17 cellular contexts compared by ENCODE assay signal in the genomic region with DNA sequence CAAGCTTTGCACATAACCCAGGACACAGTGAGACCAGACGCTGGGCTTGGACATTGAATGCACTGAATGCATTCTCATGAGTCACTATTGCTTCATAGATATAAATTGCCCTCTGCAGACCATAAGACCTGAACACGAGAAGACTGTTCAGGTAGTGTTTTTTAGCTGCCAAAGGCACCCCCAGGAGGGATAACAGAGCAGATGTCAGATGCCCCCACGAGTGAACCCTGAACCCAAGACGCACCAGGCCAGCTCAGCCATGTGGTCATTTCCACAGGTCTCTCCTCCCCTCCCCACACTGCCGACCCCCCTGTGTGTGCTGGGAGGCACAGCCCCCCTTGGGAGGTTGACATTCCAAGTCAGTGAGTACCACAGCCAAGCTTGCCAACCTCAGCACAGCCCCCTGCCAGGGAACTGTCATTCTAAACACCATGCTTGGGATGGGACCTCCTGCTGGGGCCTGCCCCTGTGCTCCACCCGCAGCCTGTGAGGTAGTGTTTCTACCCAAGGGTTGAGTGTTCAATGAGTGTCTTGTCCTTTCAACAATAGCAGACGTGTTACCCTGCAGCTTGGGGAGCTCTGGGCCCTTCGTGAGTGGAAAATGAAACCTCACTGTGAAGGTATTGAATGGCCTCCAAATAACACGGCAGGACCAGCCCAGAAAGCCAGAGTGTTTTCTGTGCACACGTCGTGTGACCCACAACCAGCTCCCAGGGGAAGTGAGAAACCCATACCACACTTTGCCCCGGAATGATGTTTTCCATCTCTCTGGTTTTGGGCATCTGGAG.
DNase-seq lines count a peak whose midpoint lies in the region; ATAC-seq, FAIRE-seq and TF ChIP-seq lines count a peak whose summit lies in the region.
"Had no signal": no experiment of that assay in that cellular context is flagged by ENCODE, and none has a peak within 500 bp of the region (broad histone marks: within the 10 kb centered on the region; RNA-seq: fewer than 3 reads in every experiment).

No MANE protein-coding gene starts in this region.

- TF ChIP-seq RAD21 in Ishikawa (IDR thresholded peaks at IDR 0.05; ENCODE audit: low read depth) = no peak
- no peak for TF ChIP-seq RAD21 in K562 (CRISPR knock-in tag; conservative IDR thresholded peaks at IDR 0.05 in 1 of 2, IDR thresholded peaks at IDR 0.05 in 1 of 2)

- no peak overlapping the region for H2BK15ac ChIP-seq in mesendoderm (replicated peaks; ENCODE audit: low read depth)

- TF ChIP-seq EP300 in Ishikawa (IDR thresholded peaks at IDR 0.05; ENCODE audit: borderline replicate concordance) (peak; percentile 44; the same call in 1 of the 2 replicates), K562 (IDR thresholded peaks at IDR 0.05; ENCODE audit: low read length) (no peak)

- no peak for TF ChIP-seq POLR2A in K562 (conservative IDR thresholded peaks at IDR 0.05)

- H2AK5ac ChIP-seq in mesendoderm (ENCODE audit: low read length) = no peak overlapping the region

- CTCF ChIA-PET in K562 (lab: Yijun Ruan, JAX; ENCODE audit: low intra/inter-chr PET ratio) = no interaction called here

- 3% methylated on average over 12 of the region's 12 CpGs for WGBS in K562 (ENCODE audit: insufficient coverage, low coverage, missing lambda C conversion rate)
- no CpG with 5 or more reads among the region's 12 CpGs for WGBS in mesendoderm (ENCODE audit: extremely low coverage, insufficient coverage, low lambda C conversion rate)

- no peak for FAIRE-seq in K562 (lab: Jason Lieb, UNC)

- DNase-seq in AG20443 (ENCODE audit: low spot score) (peak; percentile 54), K562 (ENCODE audit: extremely low read depth in 1 of 4, low spot score in 3 of 4) (peak in 1 of 4 experiments; percentile 6), left lung (no peak), BE2C (no peak), NCI-H2107 (lab: John Stamatoyannopoulos, UW) (no peak), mesendoderm (no peak)
- DNase-seq: CD4-positive, CD25-positive, alpha-beta regulatory T cell; effector memory CD8-positive, alpha-beta T cell; left ventricle myocardium superior; NCI-H1105 treated with DMSO at 0.1 percent for 48 hours; NCI-H526 treated with DMSO at 0.1 percent for 48 hours; SHP77 had no signal

- H3K18ac ChIP-seq in mesendoderm (ENCODE audit: low read length) = no peak overlapping the region

- H4K5ac ChIP-seq in mesendoderm (ENCODE audit: low read length) = no peak overlapping the region

- H3K4me1 ChIP-seq in K562 (replicated peaks in 1 of 2; ENCODE audit: control insufficient read depth in 2 of 2, insufficient read depth in 2 of 2, low read length in 2 of 2) (peaks cover 4 to 10% of the 10 kb centered on the region in 2 experiments; a peak in 3 of 5 replicates), left lung (no peaks in the 10 kb centered on the region), BE2C (no peaks in the 10 kb centered on the region), mesendoderm (ENCODE audit: control insufficient read depth, low read depth, low read length) (no peaks in the 10 kb centered on the region)
- H3K4me1 ChIP-seq: adrenal gland had no signal

- H4K20me1 ChIP-seq in K562 (replicated peaks; ENCODE audit: control insufficient read depth, insufficient read depth, low read length) = no peaks in the 10 kb centered on the region

- intact Hi-C loops in K562 (cut with micrococcal nuclease) (no loop called here), left lung (cut with DNase I) (no loop called here)

- no peak overlapping the region for H2BK5ac ChIP-seq in mesendoderm (ENCODE audit: low read length)

- H3K79me2 ChIP-seq in K562 (ENCODE audit: control insufficient read depth, insufficient read depth, low read length) = no peaks in the 10 kb centered on the region
- no peaks in the 10 kb centered on the region for H3K79me2 ChIP-seq in mesendoderm (ENCODE audit: control insufficient read depth, insufficient read depth, low read length)

- H3K4me3 ChIP-seq in K562 = no peak overlapping the region
- H3K4me3 ChIP-seq in left lung = no peak overlapping the region
- no peak overlapping the region for H3K4me3 ChIP-seq in BE2C (ENCODE audit: low read depth, low read length)
- H3K4me3 ChIP-seq in mesendoderm (ENCODE audit: low read length) = no peak overlapping the region
- H3K4me3 ChIP-seq: adrenal gland, heart left ventricle had no signal

- H3K9ac ChIP-seq in K562 (ENCODE audit: insufficient read depth in 1 of 2, low read depth in 2 of 2, low read length in 2 of 2) = no peak overlapping the region
- no peak overlapping the region for H3K9ac ChIP-seq in mesendoderm (ENCODE audit: low read length)

- POLR2A ChIA-PET in K562 (lab: Yijun Ruan, JAX) = interaction anchor here (1.1 to 1.3 kb wide), 3 partner anchors 8 to 14 kb away, joined by 3 read pairs; no protein-coding TSS in a partner anchor

- H4K8ac ChIP-seq in mesendoderm (ENCODE audit: low read depth, low read length) = no peak overlapping the region

- H3K27me3 ChIP-seq in K562 (ENCODE audit: control insufficient read depth in 2 of 2, insufficient read depth in 2 of 2, low read length in 2 of 2) (peaks cover 29 to 48% of the 10 kb centered on the region in 2 experiments), left lung (no peaks in the 10 kb centered on the region), BE2C (no peaks in the 10 kb centered on the region), mesendoderm (ENCODE audit: insufficient read depth, low read length, poor library complexity) (no peaks in the 10 kb centered on the region)
- H3K27me3 ChIP-seq: adrenal gland, heart left ventricle had no signal

- H3K4ac ChIP-seq in mesendoderm (ENCODE audit: low read depth, low read length) = no peak overlapping the region

- H2AFZ ChIP-seq in K562 (ENCODE audit: low read depth, low read length) = no peak overlapping the region

- BruUV-seq in K562 (replicated peaks; lab: Mats Ljungman, UMichigan) = no TSS peak

- H3K4me2 ChIP-seq in K562 (ENCODE audit: insufficient read depth, low read length) = no peak overlapping the region; the same call in 1 of the 2 replicates
- H3K4me2 ChIP-seq in mesendoderm (ENCODE audit: low read length) = no peak overlapping the region

- ATAC-seq in K562 (0 out of 3 replicates have a peak, but pooled peaks have one; percentile 22), left lung (peak; percentile 24), GM21528 (IDR thresholded peaks at IDR 0.05; ENCODE audit: low FRiP score, unreplicated experiment) (no peak)
- ATAC-seq: effector memory CD8-positive, alpha-beta T cell; heart left ventricle; left ventricle myocardium superior had no signal

- TF ChIP-seq CTCF in K562 (IDR thresholded peaks at IDR 0.05 in 2 of 3, conservative IDR thresholded peaks at IDR 0.05 in 1 of 3; ENCODE audit: insufficient read depth in 2 of 3, low read depth in 1 of 3, low read length in 3 of 3) (no peak), left lung (IDR thresholded peaks at IDR 0.05) (no peak), BE2C (IDR thresholded peaks at IDR 0.05; ENCODE audit: low read depth, low read length) (no peak)

- in situ Hi-C loops in K562 (cut with MboI) = no loop called here

- H3K9me1 ChIP-seq in K562 (ENCODE audit: control insufficient read depth, insufficient read depth, low read length) = no peaks in the 10 kb centered on the region

- H3K23ac ChIP-seq in mesendoderm (ENCODE audit: low read length) = no peak overlapping the region

- no peaks in the 10 kb centered on the region for H3K36me3 ChIP-seq in K562 (ENCODE audit: control insufficient read depth, insufficient read depth, low read length)
- no peaks in the 10 kb centered on the region for H3K36me3 ChIP-seq in left lung
- no peaks in the 10 kb centered on the region for H3K36me3 ChIP-seq in BE2C
- no peaks in the 10 kb centered on the region for H3K36me3 ChIP-seq in mesendoderm (ENCODE audit: control insufficient read depth, insufficient read depth, low read length)
- H3K36me3 ChIP-seq: adrenal gland, heart left ventricle had no signal

- H3K27ac ChIP-seq in K562 (ENCODE audit: extremely low read depth, low read depth, low read length) (no peak overlapping the region), left lung (no peak overlapping the region), mesendoderm (ENCODE audit: low read depth, low read length) (no peak overlapping the region)
- H3K27ac ChIP-seq: heart left ventricle, VCaP had no signal

- H3K79me1 ChIP-seq in mesendoderm (ENCODE audit: low read length) = no peaks in the 10 kb centered on the region

- H2BK120ac ChIP-seq in mesendoderm (ENCODE audit: low read depth, low read length) = no peak overlapping the region

- no peak overlapping the region for H3K56ac ChIP-seq in mesendoderm (ENCODE audit: low read length)

- no peaks in the 10 kb centered on the region for H3K9me3 ChIP-seq in K562 (replicated peaks; ENCODE audit: control insufficient read depth, insufficient read depth, low read depth, low read length)
- no peaks in the 10 kb centered on the region for H3K9me3 ChIP-seq in left lung
- no peaks in the 10 kb centered on the region for H3K9me3 ChIP-seq in BE2C
- H3K9me3 ChIP-seq: adrenal gland, heart left ventricle had no signal

TF ChIP-seq in Ishikawa, 13 proteins besides CTCF, POLR2A, EP300 and RAD21:
- peak; percentile 52 for TF ChIP-seq TCF12 (IDR thresholded peaks at IDR 0.05; ENCODE audit: low read depth)
- TF ChIP-seq EGR1 (IDR thresholded peaks at IDR 0.05) = no peak
- peak; percentile 54 for TF ChIP-seq NFIC (IDR thresholded peaks at IDR 0.05)
- TF ChIP-seq CEBPB (IDR thresholded peaks at IDR 0.05) = 0 out of 2 replicates have a peak, but pooled peaks have one; percentile 36
- TF ChIP-seq TEAD4 (IDR thresholded peaks at IDR 0.05) = peak; percentile 50
- TF ChIP-seq, protein P1, sequence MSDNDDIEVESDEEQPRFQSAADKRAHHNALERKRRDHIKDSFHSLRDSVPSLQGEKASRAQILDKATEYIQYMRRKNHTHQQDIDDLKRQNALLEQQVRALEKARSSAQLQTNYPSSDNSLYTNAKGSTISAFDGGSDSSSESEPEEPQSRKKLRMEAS (IDR thresholded peaks at IDR 0.05) = no peak

TF ChIP-seq in K562, 482 proteins besides CTCF, POLR2A, EP300 and RAD21:
- TF ChIP-seq CEBPB (tag; IDR thresholded peaks at IDR 0.05) (peak; percentile 80), YY1 (IDR thresholded peaks at IDR 0.05; ENCODE audit: borderline replicate concordance in 1 of 3, control insufficient read depth in 1 of 3, extremely low read depth in 1 of 3, insufficient read depth in 3 of 3, insufficient read length in 1 of 3, insufficient replicate concordance in 2 of 3, low read depth in 1 of 3, low read length in 2 of 3) (no peak), CEBPG (CRISPR knock-in tag; IDR thresholded peaks at IDR 0.05) (no peak), CEBPG (tag; conservative IDR thresholded peaks at IDR 0.05 in 1 of 2, IDR thresholded peaks at IDR 0.05 in 1 of 2) (peak; percentile 46 to 52; a peak in 2 of 4 replicates), EZH2 (IDR thresholded peaks at IDR 0.05; ENCODE audit: borderline replicate concordance, low read depth, low read length) (no peak)
